ENCODE assay signal across 11 cellular contexts in genomic region chr17:18107971-18108370, GRCh38.
"Had no signal": no experiment of that assay in that cellular context is flagged by ENCODE, and none has a peak within 500 bp of the region (broad histone marks: within the 10 kb centered on the region; RNA-seq: fewer than 3 reads in every experiment).

No MANE protein-coding gene starts in this region.

- H3K9me3 ChIP-seq: esophagus muscularis mucosa, gastroesophageal sphincter, spleen, thyroid gland had no signal

- H3K4me1 ChIP-seq: esophagus muscularis mucosa, gastroesophageal sphincter, thyroid gland had no signal

- H3K9me3 Mint-ChIP-seq: natural killer cell had no signal

- H3K4me1 Mint-ChIP-seq: natural killer cell had no signal

- H3K27me3 ChIP-seq: esophagus muscularis mucosa, gastroesophageal sphincter, spleen, thyroid gland had no signal

- H3K4me3 ChIP-seq: esophagus muscularis mucosa, gastroesophageal sphincter, spleen, thyroid gland had no signal

- H3K4me3 Mint-ChIP-seq: natural killer cell had no signal

- DNase-seq: activated CD4-positive, alpha-beta T cell treated with anti-CD3 and anti-CD28 coated beads, Interleukin-2, amount 50 U/mL, for 48 hours; activated gamma-delta T cell treated with Interleukin-2 at 50 U/mL for 16 hours; cerebellar nuclear complex; effector CD8-positive, alpha-beta T cell; natural killer cell; spleen; stimulated activated CD4-positive, alpha-beta T cell treated with anti-CD3 and anti-CD28 coated beads, Interleukin-4, amount 100 ng/mL, for 4 hours; stimulated activated naive CD4-positive, alpha-beta T cell; thyroid gland had no signal

- H3K36me3 Mint-ChIP-seq: natural killer cell had no signal

- H3K27ac ChIP-seq: esophagus muscularis mucosa, gastroesophageal sphincter, spleen, thyroid gland had no signal

- ATAC-seq: gastroesophageal sphincter, natural killer cell had no signal
